Comparison of ENCODE assay signal across 10 cellular contexts in the genomic region with DNA sequence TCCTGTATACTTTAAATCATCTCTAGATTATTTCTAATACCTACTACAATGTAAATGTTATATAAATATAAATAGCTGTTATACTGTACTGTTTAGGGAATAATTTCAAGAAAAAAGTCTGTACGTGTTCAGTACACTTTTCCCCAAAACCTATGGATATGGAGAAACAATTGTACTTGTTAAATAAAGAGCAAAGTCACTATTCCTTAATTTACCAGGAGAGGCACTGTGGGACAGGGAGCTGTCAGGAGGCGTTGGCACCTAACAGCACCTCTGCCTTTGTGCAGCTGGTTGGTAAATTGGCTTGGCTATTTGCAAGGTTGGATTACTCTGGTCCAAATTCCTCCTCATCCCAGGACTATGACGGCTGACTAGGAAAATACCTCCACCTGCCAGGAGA. TPM values are rescaled to one million over a fixed set of nuclear protein-coding genes. Genes with fewer than 3 reads are reported as not detected.
DNase-seq lines count a peak whose midpoint lies in the region; ATAC-seq and TF ChIP-seq lines count a peak whose summit lies in the region.
"Had no signal": no experiment of that assay in that cellular context is flagged by ENCODE, and none has a peak within 500 bp of the region (broad histone marks: within the 10 kb centered on the region; RNA-seq: fewer than 3 reads in every experiment).

No MANE protein-coding gene starts in this region.

- no peak for TF ChIP-seq CTCF in mucosa of descending colon (IDR thresholded peaks at IDR 0.05)

- no peak overlapping the region for H3K4me3 ChIP-seq in mucosa of descending colon

- intact Hi-C loops in mucosa of descending colon (cut with DNase I, micrococcal nuclease) = no loop called here

- ATAC-seq in mucosa of descending colon (peak; percentile 12), HG03280 (IDR thresholded peaks at IDR 0.05; ENCODE audit: unreplicated experiment) (no peak), HG02970 (IDR thresholded peaks at IDR 0.05; ENCODE audit: low FRiP score, unreplicated experiment) (no peak)

- no peaks in the 10 kb centered on the region for H3K4me1 ChIP-seq in mucosa of descending colon (ENCODE audit: low read depth)

- DNase-seq in NCI-H1092 treated with DMSO at 0.1 percent for 48 hours (lab: John Stamatoyannopoulos, UW) (peak; percentile 38), NCI-H1092 (lab: John Stamatoyannopoulos, UW) (no peak), LoVo (ENCODE audit: low spot score) (peak; percentile 14), T47D (ENCODE audit: low read depth in 1 of 2, low spot score in 1 of 2) (peak; percentile 64 to 69), mucosa of descending colon (no peak), midbrain (lab: John Stamatoyannopoulos, UW) (no peak)
- DNase-seq: amniotic stem cell had no signal

- in situ Hi-C loops in T47D (cut with HindIII; ENCODE audit: low pct_unique_long_range_greater_than_20kb, low sequenced_read_pairs) = no loop called here

- H3K9me3 ChIP-seq in mucosa of descending colon = no peaks in the 10 kb centered on the region

- no peaks in the 10 kb centered on the region for H3K36me3 ChIP-seq in mucosa of descending colon (ENCODE audit: low read depth)

RNA-seq across cellular contexts. Expression of a gene that starts 28.0 kb away (rescaled TPM):
- not detected for total RNA-seq in mucosa of descending colon

RNA-seq across cellular contexts. Expression of a gene that starts 32.6 kb away (rescaled TPM):
- not detected for total RNA-seq in mucosa of descending colon
- total RNA-seq: skeletal muscle tissue had no signal

Comparison
In these comparisons a context has a peak if more than half of its experiments do, and no peak if none do; other contexts are left out.
1. DNase-seq: peak in NCI-H1092 treated with DMSO at 0.1 percent for 48 hours (single experiment), LoVo (single experiment) and T47D (2 of 2); none in NCI-H1092 (single experiment), mucosa of descending colon (0 of 3) and midbrain (single experiment).